In genomic region chr9:136245194-136246150, GRCh38 we compare ENCODE assay signal across 8 cellular contexts. TPM values are rescaled to one million over a fixed set of nuclear protein-coding genes. Genes with fewer than 3 reads are reported as not detected.
DNase-seq lines count a peak whose midpoint lies in the region; ATAC-seq and TF ChIP-seq lines count a peak whose summit lies in the region.

TSS of gene QSOX2 (minus strand) at chr9:136245812. CDS start at chr9:136245803, 9 bp downstream.

- H3K36me3 Mint-ChIP-seq in activated T-helper 17 cell treated with anti-CD3 and anti-CD28 coated beads, Interleukin-2, amount 50 U/mL, for 72 hours (ENCODE audit: low read depth): peaks cover 23% of the 10 kb centered on the region
- no peaks in the 10 kb centered on the region for H3K36me3 Mint-ChIP-seq in natural killer cell
- peaks cover 27 to 36% of the 10 kb centered on the region in 2 donors for H3K36me3 Mint-ChIP-seq in stimulated activated naive B cell treated with anti-CD40 and anti-IgM and Interleukin-4, amounts not matched to agents 10 μg/mL and 1 μg/mL and 100 μg/mL, for 72 hours

- H3K27ac Mint-ChIP-seq in activated T-helper 17 cell treated with anti-CD3 and anti-CD28 coated beads, Interleukin-2, amount 50 U/mL, for 72 hours: peak within 1 kb of the TSS; percentile 82
- peak within 1 kb of the TSS; percentile 85 for H3K27ac Mint-ChIP-seq in natural killer cell
- H3K27ac Mint-ChIP-seq in stimulated activated naive B cell treated with anti-CD40 and anti-IgM and Interleukin-4, amounts not matched to agents 10 μg/mL and 1 μg/mL and 100 μg/mL, for 72 hours: peak within 1 kb of the TSS; percentile 97

- H3K4me3 Mint-ChIP-seq in activated T-helper 17 cell treated with anti-CD3 and anti-CD28 coated beads, Interleukin-2, amount 50 U/mL, for 72 hours: peak within 1 kb of the TSS; percentile 99
- H3K4me3 Mint-ChIP-seq in natural killer cell: peak within 1 kb of the TSS; percentile 97
- H3K4me3 Mint-ChIP-seq in stimulated activated naive B cell treated with anti-CD40 and anti-IgM and Interleukin-4, amounts not matched to agents 10 μg/mL and 1 μg/mL and 100 μg/mL, for 72 hours: peak within 1 kb of the TSS; percentile 93 to 97

- DNase-seq in Jurkat, Clone E6-1 (ENCODE audit: low read depth, low spot score): peak; percentile 52
- peak; percentile 91 for DNase-seq in RPMI8226
- DNase-seq in fibroblast of mammary gland (ENCODE audit: low read depth): peak; percentile 70
- DNase-seq in natural killer cell: peak; percentile 81
- peak; percentile 74 for DNase-seq in stimulated activated naive B cell treated with anti-CD40 and anti-IgM and Interleukin-4, amounts not matched to agents 10 μg/mL and 1 μg/mL and 100 μg/mL, for 72 hours

- peak within 1 kb of the TSS; percentile 88 for H3K4me3 ChIP-seq in Jurkat, Clone E6-1 (ENCODE audit: low read length)
- peak within 1 kb of the TSS; percentile 74 for H3K4me3 ChIP-seq in fibroblast of mammary gland (ENCODE audit: control insufficient read depth, low read depth, low read length)

- no peaks in the 10 kb centered on the region for H3K9me3 Mint-ChIP-seq in activated T-helper 17 cell treated with anti-CD3 and anti-CD28 coated beads, Interleukin-2, amount 50 U/mL, for 72 hours
- H3K9me3 Mint-ChIP-seq in natural killer cell: no peaks in the 10 kb centered on the region
- no peaks in the 10 kb centered on the region for H3K9me3 Mint-ChIP-seq in stimulated activated naive B cell treated with anti-CD40 and anti-IgM and Interleukin-4, amounts not matched to agents 10 μg/mL and 1 μg/mL and 100 μg/mL, for 72 hours

- TF ChIP-seq CTCF in C4-2B (conservative IDR thresholded peaks at IDR 0.05) (no peak), fibroblast of mammary gland (conservative IDR thresholded peaks at IDR 0.05; ENCODE audit: control insufficient read depth, insufficient read depth, low read depth, low read length) (no peak), natural killer cell (IDR thresholded peaks at IDR 0.05) (no peak)

- H3K4me1 Mint-ChIP-seq in activated T-helper 17 cell treated with anti-CD3 and anti-CD28 coated beads, Interleukin-2, amount 50 U/mL, for 72 hours: peaks cover 28% of the 10 kb centered on the region
- H3K4me1 Mint-ChIP-seq in natural killer cell: peaks cover 30 to 38% of the 10 kb centered on the region in 2 donors
- peaks cover 37 to 62% of the 10 kb centered on the region in 2 donors for H3K4me1 Mint-ChIP-seq in stimulated activated naive B cell treated with anti-CD40 and anti-IgM and Interleukin-4, amounts not matched to agents 10 μg/mL and 1 μg/mL and 100 μg/mL, for 72 hours

- no peaks in the 10 kb centered on the region for H3K27me3 Mint-ChIP-seq in activated T-helper 17 cell treated with anti-CD3 and anti-CD28 coated beads, Interleukin-2, amount 50 U/mL, for 72 hours
- H3K27me3 Mint-ChIP-seq in natural killer cell (ENCODE audit: low read depth in 2 of 2): no peaks in the 10 kb centered on the region
- no peaks in the 10 kb centered on the region for H3K27me3 Mint-ChIP-seq in stimulated activated naive B cell treated with anti-CD40 and anti-IgM and Interleukin-4, amounts not matched to agents 10 μg/mL and 1 μg/mL and 100 μg/mL, for 72 hours

- intact Hi-C loops in natural killer cell (cut with micrococcal nuclease): loop anchor here (2.0 kb wide), 1 partner anchor 21 kb away; no protein-coding TSS in a partner anchor

- peak; percentile 38 for ATAC-seq in GM19455 (IDR thresholded peaks at IDR 0.05; ENCODE audit: unreplicated experiment)
- peak; percentile 57 for ATAC-seq in activated T-helper 17 cell treated with anti-CD3 and anti-CD28 coated beads, Interleukin-2, amount 50 U/mL, for 72 hours (replicated peaks)
- ATAC-seq in natural killer cell: peak; percentile 85 to 93 (median 88)
- peak; percentile 52 to 65 for ATAC-seq in stimulated activated naive B cell treated with anti-CD40 and anti-IgM and Interleukin-4, amounts not matched to agents 10 μg/mL and 1 μg/mL and 100 μg/mL, for 72 hours (replicated peaks)

- H3K27ac ChIP-seq in C4-2B: peak within 1 kb of the TSS; percentile 82

RNA-seq across cellular contexts. Expression of gene QSOX2, which starts in this region (rescaled TPM):
- 22.4 TPM for polyA plus RNA-seq in Jurkat, Clone E6-1 (2012; ENCODE audit: insufficient read depth, insufficient read length)
- total RNA-seq in activated T-helper 17 cell treated with anti-CD3 and anti-CD28 coated beads, Interleukin-2, amount 50 U/mL, for 72 hours: 10 to 100 TPM; 25.9 to 28.5 TPM
- total RNA-seq in natural killer cell: 10 to 100 TPM; 10.8 to 16.7 (median 16.6) TPM

Comparison
In these comparisons a context has a peak if more than half of its experiments do, and no peak if none do; other contexts are left out.
1. Peak in every context shown above with its lines: DNase-seq, ATAC-seq, H3K4me3 ChIP-seq and H3K27ac ChIP-seq.
2. ATAC-seq: peak in every context shown above with its lines; median percentile 88 in natural killer cell; 58 in stimulated activated naive B cell treated with anti-CD40 and anti-IgM and Interleukin-4, amounts not matched to agents 10 μg/mL and 1 μg/mL and 100 μg/mL, for 72 hours; 57 in activated T-helper 17 cell treated with anti-CD3 and anti-CD28 coated beads, Interleukin-2, amount 50 U/mL, for 72 hours; 38 in GM19455.